15 cellular contexts compared by ENCODE assay signal in the genomic region with DNA sequence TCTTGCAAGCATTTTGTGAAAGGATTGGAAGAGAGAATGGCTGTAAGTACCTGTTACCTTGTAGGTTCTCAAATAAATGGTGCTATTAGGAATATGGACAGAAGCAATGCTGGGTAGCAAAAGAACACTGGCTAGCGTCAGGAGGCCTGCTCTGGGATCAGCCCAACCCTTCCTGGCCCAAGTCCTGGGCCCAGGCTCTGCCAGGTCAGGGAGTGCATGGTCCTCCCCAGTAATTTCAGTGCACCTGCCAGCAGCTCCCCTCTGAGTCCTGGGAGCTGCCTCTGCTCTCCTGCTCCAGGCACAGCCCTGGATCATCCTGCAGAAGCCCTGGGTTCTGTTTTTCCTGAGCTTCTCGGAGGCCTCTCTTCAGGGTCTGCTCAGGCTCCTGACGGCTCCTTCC.
"Had no signal": no experiment of that assay in that cellular context is flagged by ENCODE, and none has a peak within 500 bp of the region (broad histone marks: within the 10 kb centered on the region; RNA-seq: fewer than 3 reads in every experiment).

No MANE protein-coding gene starts in this region.

- ATAC-seq: foreskin keratinocyte, upper lobe of right lung had no signal

- H3K36me3 Mint-ChIP-seq: naive B cell had no signal

- H3K36me3 ChIP-seq: brain microvascular endothelial cell, esophagus squamous epithelium, lower lobe of right lung, upper lobe of right lung had no signal

- H3K4me1 ChIP-seq: esophagus squamous epithelium, foreskin keratinocyte, lower lobe of right lung, testis, upper lobe of right lung had no signal

- H3K9me3 Mint-ChIP-seq: stimulated activated naive CD8-positive, alpha-beta T cell treated with anti-CD3 and anti-CD28 coated beads, Interleukin-15, Interleukin-2, amounts not matched to agents 100 ng/mL and 50 ng/mL, for 24 hours had no signal

- H3K4me3 ChIP-seq: esophagus squamous epithelium, lower lobe of right lung, testis, upper lobe of right lung had no signal

- H3K9me3 ChIP-seq: esophagus squamous epithelium, lower lobe of right lung, testis, upper lobe of right lung had no signal

- DNase-seq: activated CD4-positive, alpha-beta T cell treated with anti-CD3 and anti-CD28 coated beads, Interleukin-2, amount 50 U/mL, for 4 hours; activated CD4-positive, CD25-positive, alpha-beta regulatory T cell treated with anti-CD3 and anti-CD28 coated beads, Interleukin-2, amount 50 U/mL, for 72 hours; activated naive CD4-positive, alpha-beta T cell treated with anti-CD3 and anti-CD28 coated beads, Interleukin-2, amount 50 U/mL, for 16 hours; activated T-cell treated with anti-CD3 and anti-CD28 coated beads, Interleukin-2, amount 50 U/mL, for 1 hour; brain microvascular endothelial cell; esophagus squamous epithelium; foreskin keratinocyte; islet precursor cell; lower lobe of right lung; naive B cell; stimulated activated CD4-positive, alpha-beta T cell treated with anti-CD3 and anti-CD28 coated beads, Interleukin-2, amount 100 ng/mL, for 48 hours; T-helper 2 cell; testis; upper lobe of right lung had no signal

- H3K4me3 Mint-ChIP-seq: naive B cell; stimulated activated naive CD8-positive, alpha-beta T cell treated with anti-CD3 and anti-CD28 coated beads, Interleukin-15, Interleukin-2, amounts not matched to agents 100 ng/mL and 50 ng/mL, for 24 hours had no signal

- H3K27ac ChIP-seq: brain microvascular endothelial cell, esophagus squamous epithelium, foreskin keratinocyte, lower lobe of right lung, testis, upper lobe of right lung had no signal

- H3K27ac Mint-ChIP-seq: stimulated activated naive CD8-positive, alpha-beta T cell treated with anti-CD3 and anti-CD28 coated beads, Interleukin-15, Interleukin-2, amounts not matched to agents 100 ng/mL and 50 ng/mL, for 24 hours had no signal

- H3K27me3 ChIP-seq: testis, upper lobe of right lung had no signal

- H3K4me1 Mint-ChIP-seq: naive B cell had no signal
